In genomic region chr17:36529121-36529520, GRCh38 we compare ENCODE assay signal across 10 cellular contexts. TPM values are rescaled to one million over a fixed set of nuclear protein-coding genes. Genes with fewer than 3 reads are reported as not detected.
A peak's percentile ranks its signal among the peaks of the same experiment; 100 is the strongest.
DNase-seq lines count a peak whose midpoint lies in the region; ATAC-seq and TF ChIP-seq lines count a peak whose summit lies in the region.
"Had no signal": no experiment of that assay in that cellular context is flagged by ENCODE, and none has a peak within 500 bp of the region (broad histone marks: within the 10 kb centered on the region; RNA-seq: fewer than 3 reads in every experiment).

No MANE protein-coding gene starts in this region.

- peaks cover 39% of the 10 kb centered on the region for H3K36me3 ChIP-seq in mammary epithelial cell (ENCODE audit: insufficient read depth, low read length)

- no peaks in the 10 kb centered on the region for H3K27me3 ChIP-seq in mammary epithelial cell (ENCODE audit: insufficient read depth, low read length)

- CTCF ChIA-PET in mammary epithelial cell (lab: Charles Lee; ENCODE audit: low non-redundant PET): interaction anchor here (0.6 kb wide), 1 partner anchor 554 kb away, joined by 8 read pairs; no protein-coding TSS in a partner anchor
- CTCF ChIA-PET in Calu3 (lab: Charles Lee): interaction anchor here (0.6 to 1.0 kb wide), 2 partner anchors 63 to 793 kb away, joined by 3 read pairs; no protein-coding TSS in a partner anchor

- intact Hi-C loops in mammary epithelial cell (cut with micrococcal nuclease) (no loop called here), Calu3 (cut with micrococcal nuclease; ENCODE audit: unreplicated experiment) (no loop called here)
- intact Hi-C loops in activated T-helper 1 cell treated with anti-CD3 and anti-CD28 coated beads, Interleukin-12 subunit alpha, Interleukin-12 subunit beta, Interleukin-2, Interleukin-4 antibody, amounts not matched to agents 30 ng/mL and 10 ng/mL and 1 ng/mL, durations not matched to agents 14 hours and 24 hours and 36 hours (cut with micrococcal nuclease): no loop called here

- H3K4me2 ChIP-seq in mammary epithelial cell (ENCODE audit: insufficient read depth, low read depth, low read length): no peak overlapping the region

- in situ Hi-C loops in KBM-7 (cut with MboI; ENCODE audit: low pct_unique_long_range_greater_than_20kb, low sequenced_read_pairs): no loop called here
- in situ Hi-C loops in mammary epithelial cell (cut with MboI; ENCODE audit: low sequenced_read_pairs in 2 of 2): no loop called here

- H3K4me3 Mint-ChIP-seq in activated T-helper 1 cell treated with anti-CD3 and anti-CD28 coated beads, Interleukin-12 subunit alpha, Interleukin-12 subunit beta, Interleukin-2, Interleukin-4 antibody, amounts not matched to agents 30 ng/mL and 10 ng/mL and 1 ng/mL, durations not matched to agents 14 hours and 24 hours and 36 hours: no peak overlapping the region
- H3K4me3 Mint-ChIP-seq in Calu3 (ENCODE audit: low read depth, unreplicated experiment): no peak overlapping the region
- H3K4me3 Mint-ChIP-seq: WTC11 had no signal

- dilution Hi-C loops in mammary epithelial cell (cut with HindIII; ENCODE audit: low sequenced_read_pairs): no loop called here

- no peak overlapping the region for H2AFZ ChIP-seq in mammary epithelial cell (ENCODE audit: low read depth, low read length)

- BruUV-seq in mammary epithelial cell (replicated peaks; lab: Mats Ljungman, UMichigan): no TSS peak
- BruUV-seq in Calu3 (replicated peaks; lab: Mats Ljungman, UMichigan): no TSS peak

- TF ChIP-seq CTCF in mammary epithelial cell (conservative IDR thresholded peaks at IDR 0.05 in 1 of 2, IDR thresholded peaks at IDR 0.05 in 1 of 2; ENCODE audit: extremely low read depth in 1 of 2, insufficient read depth in 1 of 2, low read depth in 1 of 2, low read length in 2 of 2): no peak
- no peak for TF ChIP-seq CTCF in Calu3 (IDR thresholded peaks at IDR 0.05; ENCODE audit: unreplicated experiment)

- H3K27me3 Mint-ChIP-seq in activated T-helper 1 cell treated with anti-CD3 and anti-CD28 coated beads, Interleukin-12 subunit alpha, Interleukin-12 subunit beta, Interleukin-2, Interleukin-4 antibody, amounts not matched to agents 30 ng/mL and 10 ng/mL and 1 ng/mL, durations not matched to agents 14 hours and 24 hours and 36 hours (ENCODE audit: insufficient read depth): no peaks in the 10 kb centered on the region
- no peaks in the 10 kb centered on the region for H3K27me3 Mint-ChIP-seq in Calu3 (ENCODE audit: unreplicated experiment)

- no peaks in the 10 kb centered on the region for H3K9me3 ChIP-seq in mammary epithelial cell (replicated peaks; ENCODE audit: insufficient read depth, low read length)
- H3K9me3 ChIP-seq: thoracic aorta had no signal

- peaks cover 49% of the 10 kb centered on the region for H3K36me3 Mint-ChIP-seq in activated T-helper 1 cell treated with anti-CD3 and anti-CD28 coated beads, Interleukin-12 subunit alpha, Interleukin-12 subunit beta, Interleukin-2, Interleukin-4 antibody, amounts not matched to agents 30 ng/mL and 10 ng/mL and 1 ng/mL, durations not matched to agents 14 hours and 24 hours and 36 hours (ENCODE audit: low read depth)
- peaks cover 88% of the 10 kb centered on the region for H3K36me3 Mint-ChIP-seq in Calu3 (ENCODE audit: insufficient read depth, unreplicated experiment)

- peaks cover 50% of the 10 kb centered on the region for H3K4me1 Mint-ChIP-seq in activated T-helper 1 cell treated with anti-CD3 and anti-CD28 coated beads, Interleukin-12 subunit alpha, Interleukin-12 subunit beta, Interleukin-2, Interleukin-4 antibody, amounts not matched to agents 30 ng/mL and 10 ng/mL and 1 ng/mL, durations not matched to agents 14 hours and 24 hours and 36 hours (ENCODE audit: low read depth)
- peaks cover 35% of the 10 kb centered on the region for H3K4me1 Mint-ChIP-seq in Calu3 (ENCODE audit: low read depth, unreplicated experiment)

- ATAC-seq in HG02852 (IDR thresholded peaks at IDR 0.05; ENCODE audit: unreplicated experiment): no peak
- ATAC-seq: WTC11 had no signal

- H3K27ac Mint-ChIP-seq in activated T-helper 1 cell treated with anti-CD3 and anti-CD28 coated beads, Interleukin-12 subunit alpha, Interleukin-12 subunit beta, Interleukin-2, Interleukin-4 antibody, amounts not matched to agents 30 ng/mL and 10 ng/mL and 1 ng/mL, durations not matched to agents 14 hours and 24 hours and 36 hours: no peak overlapping the region
- H3K27ac Mint-ChIP-seq in Calu3 (ENCODE audit: unreplicated experiment): no peak overlapping the region
- H3K27ac Mint-ChIP-seq: WTC11 had no signal

- DNase-seq in Daoy (ENCODE audit: low read depth) (peak; percentile 59), KBM-7 (peak; percentile 12), mammary epithelial cell (peak; percentile 68), myocyte (ENCODE audit: low read depth) (peak; percentile 26), Calu3 (no peak)
- no peak for DNase-seq in activated T-helper 1 cell treated with anti-CD3 and anti-CD28 coated beads, Interleukin-12 subunit alpha, Interleukin-12 subunit beta, Interleukin-2, Interleukin-4 antibody, amounts not matched to agents 30 ng/mL and 10 ng/mL and 1 ng/mL, durations not matched to agents 14 hours and 24 hours and 36 hours (ENCODE audit: low spot score)
- DNase-seq: NCI-H1436 had no signal

- H3K79me2 ChIP-seq in mammary epithelial cell (ENCODE audit: insufficient read depth, low read length): peaks cover 43% of the 10 kb centered on the region

- no peaks in the 10 kb centered on the region for H3K9me3 Mint-ChIP-seq in activated T-helper 1 cell treated with anti-CD3 and anti-CD28 coated beads, Interleukin-12 subunit alpha, Interleukin-12 subunit beta, Interleukin-2, Interleukin-4 antibody, amounts not matched to agents 30 ng/mL and 10 ng/mL and 1 ng/mL, durations not matched to agents 14 hours and 24 hours and 36 hours
- no peaks in the 10 kb centered on the region for H3K9me3 Mint-ChIP-seq in Calu3 (ENCODE audit: low read depth, unreplicated experiment)
- H3K9me3 Mint-ChIP-seq: WTC11 had no signal

- peaks cover 4% of the 10 kb centered on the region for H4K20me1 ChIP-seq in mammary epithelial cell (ENCODE audit: insufficient read depth, low read length)

- H3K27ac ChIP-seq in mammary epithelial cell (ENCODE audit: insufficient read depth, low read depth, low read length): no peak overlapping the region
- H3K27ac ChIP-seq: thoracic aorta had no signal

- peaks cover 60% of the 10 kb centered on the region for H3K4me1 ChIP-seq in mammary epithelial cell (ENCODE audit: insufficient read depth, low read length)

- no peak overlapping the region for H3K9ac ChIP-seq in mammary epithelial cell (ENCODE audit: insufficient read depth, low read length)

- H3K4me3 ChIP-seq in mammary epithelial cell (replicated peaks in 1 of 3; ENCODE audit: insufficient read depth in 1 of 3, low read depth in 2 of 3, low read length in 3 of 3): no peak overlapping the region
- H3K4me3 ChIP-seq: thoracic aorta had no signal

RNA-seq across cellular contexts. Expression of gene MYO19, which starts 5.5 kb away (rescaled TPM):
- 50.5 and 52.6 TPM in 2 replicates for total RNA-seq in Daoy (2014; rRNA removed; shearing (Covaris generic))
- total RNA-seq in mammary epithelial cell (100 to 1,000 TPM; 103 to 123 TPM), myocyte (18.8 and 22.8 TPM in 2 replicates), Calu3 (2022) (155 and 156 TPM in 2 replicates)
- 79.1 TPM for polyA plus RNA-seq in mammary epithelial cell
- 171 TPM for polyA minus RNA-seq in mammary epithelial cell
- polyA plus RNA-seq in myocyte (2012): 24.5 TPM
- total RNA-seq in activated T-helper 1 cell treated with anti-CD3 and anti-CD28 coated beads, Interleukin-12 subunit alpha, Interleukin-12 subunit beta, Interleukin-2, Interleukin-4 antibody, amounts not matched to agents 30 ng/mL and 10 ng/mL and 1 ng/mL, durations not matched to agents 14 hours and 24 hours and 36 hours: 159 and 165 TPM in 2 replicates

RNA-seq across cellular contexts. Expression of gene PIGW, which starts 5.7 kb away (rescaled TPM):
- 6.3 and 6.6 TPM in 2 replicates for total RNA-seq in Daoy (2014; rRNA removed; shearing (Covaris generic))
- 10 to 100 TPM; 10.2 to 15.6 TPM for total RNA-seq in mammary epithelial cell
- polyA plus RNA-seq in mammary epithelial cell: 5.8 TPM
- 8.3 TPM for polyA minus RNA-seq in mammary epithelial cell
- total RNA-seq in myocyte: 6.9 and 7.2 TPM in 2 replicates
- polyA plus RNA-seq in myocyte (2012): 6.6 TPM
- total RNA-seq in activated T-helper 1 cell treated with anti-CD3 and anti-CD28 coated beads, Interleukin-12 subunit alpha, Interleukin-12 subunit beta, Interleukin-2, Interleukin-4 antibody, amounts not matched to agents 30 ng/mL and 10 ng/mL and 1 ng/mL, durations not matched to agents 14 hours and 24 hours and 36 hours: 29.4 and 30.8 TPM in 2 replicates
- total RNA-seq in Calu3 (2022): 71.1 and 78.9 TPM in 2 replicates

RNA-seq across cellular contexts. Expression of gene GGNBP2, which starts 15.6 kb away (rescaled TPM):
- total RNA-seq in Daoy (2014; rRNA removed; shearing (Covaris generic)): 34.7 and 36.6 TPM in 2 replicates
- total RNA-seq in mammary epithelial cell: 10 to 100 TPM; 44.2 to 81.9 TPM
- polyA plus RNA-seq in mammary epithelial cell: 57.8 TPM
- polyA minus RNA-seq in mammary epithelial cell: 152 TPM
- 42.4 and 61.4 TPM in 2 replicates for total RNA-seq in myocyte
- 40.0 TPM for polyA plus RNA-seq in myocyte (2012)
- 77.1 and 80.9 TPM in 2 replicates for total RNA-seq in activated T-helper 1 cell treated with anti-CD3 and anti-CD28 coated beads, Interleukin-12 subunit alpha, Interleukin-12 subunit beta, Interleukin-2, Interleukin-4 antibody, amounts not matched to agents 30 ng/mL and 10 ng/mL and 1 ng/mL, durations not matched to agents 14 hours and 24 hours and 36 hours
- total RNA-seq in Calu3 (2022): 266 and 274 TPM in 2 replicates

RNA-seq across cellular contexts. Expression of gene ZNHIT3, which starts 42.6 kb away (rescaled TPM):
- total RNA-seq in Daoy (2014; rRNA removed; shearing (Covaris generic)): 56.0 and 61.0 TPM in 2 replicates
- total RNA-seq in mammary epithelial cell (10 to 100 TPM; 20.3 to 30.3 TPM), myocyte (42.9 and 49.1 TPM in 2 replicates), Calu3 (2022) (32.6 and 33.6 TPM in 2 replicates)
- polyA plus RNA-seq in mammary epithelial cell: 42.9 TPM
- 0.21 TPM for polyA minus RNA-seq in mammary epithelial cell
- polyA plus RNA-seq in myocyte (2012): 45.1 TPM
- 46.2 and 50.5 TPM in 2 replicates for total RNA-seq in activated T-helper 1 cell treated with anti-CD3 and anti-CD28 coated beads, Interleukin-12 subunit alpha, Interleukin-12 subunit beta, Interleukin-2, Interleukin-4 antibody, amounts not matched to agents 30 ng/mL and 10 ng/mL and 1 ng/mL, durations not matched to agents 14 hours and 24 hours and 36 hours

Comparison
In these comparisons a context has a peak if more than half of its experiments do, and no peak if none do; other contexts are left out.
1. DNase-seq: peak in Daoy (single experiment), KBM-7 (single experiment), mammary epithelial cell (single experiment) and myocyte (single experiment); none in activated T-helper 1 cell treated with anti-CD3 and anti-CD28 coated beads, Interleukin-12 subunit alpha, Interleukin-12 subunit beta, Interleukin-2, Interleukin-4 antibody, amounts not matched to agents 30 ng/mL and 10 ng/mL and 1 ng/mL, durations not matched to agents 14 hours and 24 hours and 36 hours (single experiment) and Calu3 (single experiment).